ENCODE assay signal across 1 cellular context in the genomic region with DNA sequence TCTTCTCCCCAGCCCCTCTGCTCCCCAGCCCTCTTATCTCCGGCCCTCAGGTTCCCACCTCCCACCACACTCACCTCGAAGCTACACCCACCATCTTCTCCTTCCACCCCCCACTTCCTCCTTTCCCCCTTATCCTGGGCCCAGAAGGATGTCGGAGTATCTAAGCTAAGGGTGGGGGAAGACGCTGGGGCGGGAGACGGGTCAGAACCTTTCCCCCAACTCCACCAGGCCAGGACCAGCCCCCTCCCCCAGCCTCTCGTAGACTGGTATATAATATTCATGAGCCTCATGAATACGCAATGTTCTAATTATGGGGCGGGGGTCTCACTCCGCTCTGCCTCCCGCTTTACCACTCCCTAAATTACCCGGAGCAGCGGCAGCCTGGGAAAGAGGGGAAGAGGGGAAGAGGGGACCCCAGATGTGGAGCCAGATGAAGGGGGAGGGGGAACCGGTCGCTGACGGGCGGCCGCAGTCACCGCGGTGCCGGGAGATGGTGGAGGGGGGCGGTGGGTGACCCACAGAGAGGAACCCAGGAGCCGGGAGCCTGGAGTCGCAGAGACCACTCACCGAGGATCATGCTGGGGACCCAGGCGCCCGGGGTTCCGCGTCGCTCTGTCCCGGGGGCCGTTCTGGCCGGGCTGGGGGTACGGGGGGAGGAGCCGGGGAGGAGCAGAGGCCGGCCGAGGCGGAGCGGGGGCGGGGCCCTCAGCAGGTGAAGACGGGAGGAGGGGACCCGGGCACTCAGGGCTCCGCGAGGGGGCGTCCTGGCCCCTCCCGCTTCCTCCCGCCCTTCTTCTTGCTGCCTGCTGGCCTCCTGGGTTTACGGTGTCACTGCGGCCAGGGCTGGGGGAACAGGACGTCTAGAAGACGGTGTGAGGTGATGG.
TF ChIP-seq lines count a peak whose summit lies in the region.

No MANE protein-coding gene starts in this region.

TF ChIP-seq in GM12878, 131 proteins besides CTCF, POLR2A, EP300 and RAD21 (continued from another document):
- TF ChIP-seq, protein P1, sequence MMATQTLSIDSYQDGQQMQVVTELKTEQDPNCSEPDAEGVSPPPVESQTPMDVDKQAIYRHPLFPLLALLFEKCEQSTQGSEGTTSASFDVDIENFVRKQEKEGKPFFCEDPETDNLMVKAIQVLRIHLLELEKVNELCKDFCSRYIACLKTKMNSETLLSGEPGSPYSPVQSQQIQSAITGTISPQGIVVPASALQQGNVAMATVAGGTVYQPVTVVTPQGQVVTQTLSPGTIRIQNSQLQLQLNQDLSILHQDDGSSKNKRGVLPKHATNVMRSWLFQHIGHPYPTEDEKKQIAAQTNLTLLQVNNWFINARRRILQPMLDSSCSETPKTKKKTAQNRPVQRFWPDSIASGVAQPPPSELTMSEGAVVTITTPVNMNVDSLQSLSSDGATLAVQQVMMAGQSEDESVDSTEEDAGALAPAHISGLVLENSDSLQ (IDR thresholded peaks at IDR 0.05), result peak; percentile 45; the same call in 1 of the 2 replicates
- no peak for TF ChIP-seq CBFB (IDR thresholded peaks at IDR 0.05; ENCODE audit: low read depth)
- peak in 1 of 2 experiments; percentile 79; a peak in 2 of 3 replicates for TF ChIP-seq EGR1 (IDR thresholded peaks at IDR 0.05; ENCODE audit: borderline replicate concordance in 1 of 2, low read depth in 2 of 2, low read length in 2 of 2)
- no peak for TF ChIP-seq CREM (IDR thresholded peaks at IDR 0.05; ENCODE audit: low read depth)
- TF ChIP-seq, protein P2, sequence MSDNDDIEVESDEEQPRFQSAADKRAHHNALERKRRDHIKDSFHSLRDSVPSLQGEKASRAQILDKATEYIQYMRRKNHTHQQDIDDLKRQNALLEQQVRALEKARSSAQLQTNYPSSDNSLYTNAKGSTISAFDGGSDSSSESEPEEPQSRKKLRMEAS (IDR thresholded peaks at IDR 0.05; ENCODE audit: low read depth, low read length), result no peak
- no peak for TF ChIP-seq SUZ12 (IDR thresholded peaks at IDR 0.05; ENCODE audit: unreplicated experiment)
- TF ChIP-seq, protein P3, sequence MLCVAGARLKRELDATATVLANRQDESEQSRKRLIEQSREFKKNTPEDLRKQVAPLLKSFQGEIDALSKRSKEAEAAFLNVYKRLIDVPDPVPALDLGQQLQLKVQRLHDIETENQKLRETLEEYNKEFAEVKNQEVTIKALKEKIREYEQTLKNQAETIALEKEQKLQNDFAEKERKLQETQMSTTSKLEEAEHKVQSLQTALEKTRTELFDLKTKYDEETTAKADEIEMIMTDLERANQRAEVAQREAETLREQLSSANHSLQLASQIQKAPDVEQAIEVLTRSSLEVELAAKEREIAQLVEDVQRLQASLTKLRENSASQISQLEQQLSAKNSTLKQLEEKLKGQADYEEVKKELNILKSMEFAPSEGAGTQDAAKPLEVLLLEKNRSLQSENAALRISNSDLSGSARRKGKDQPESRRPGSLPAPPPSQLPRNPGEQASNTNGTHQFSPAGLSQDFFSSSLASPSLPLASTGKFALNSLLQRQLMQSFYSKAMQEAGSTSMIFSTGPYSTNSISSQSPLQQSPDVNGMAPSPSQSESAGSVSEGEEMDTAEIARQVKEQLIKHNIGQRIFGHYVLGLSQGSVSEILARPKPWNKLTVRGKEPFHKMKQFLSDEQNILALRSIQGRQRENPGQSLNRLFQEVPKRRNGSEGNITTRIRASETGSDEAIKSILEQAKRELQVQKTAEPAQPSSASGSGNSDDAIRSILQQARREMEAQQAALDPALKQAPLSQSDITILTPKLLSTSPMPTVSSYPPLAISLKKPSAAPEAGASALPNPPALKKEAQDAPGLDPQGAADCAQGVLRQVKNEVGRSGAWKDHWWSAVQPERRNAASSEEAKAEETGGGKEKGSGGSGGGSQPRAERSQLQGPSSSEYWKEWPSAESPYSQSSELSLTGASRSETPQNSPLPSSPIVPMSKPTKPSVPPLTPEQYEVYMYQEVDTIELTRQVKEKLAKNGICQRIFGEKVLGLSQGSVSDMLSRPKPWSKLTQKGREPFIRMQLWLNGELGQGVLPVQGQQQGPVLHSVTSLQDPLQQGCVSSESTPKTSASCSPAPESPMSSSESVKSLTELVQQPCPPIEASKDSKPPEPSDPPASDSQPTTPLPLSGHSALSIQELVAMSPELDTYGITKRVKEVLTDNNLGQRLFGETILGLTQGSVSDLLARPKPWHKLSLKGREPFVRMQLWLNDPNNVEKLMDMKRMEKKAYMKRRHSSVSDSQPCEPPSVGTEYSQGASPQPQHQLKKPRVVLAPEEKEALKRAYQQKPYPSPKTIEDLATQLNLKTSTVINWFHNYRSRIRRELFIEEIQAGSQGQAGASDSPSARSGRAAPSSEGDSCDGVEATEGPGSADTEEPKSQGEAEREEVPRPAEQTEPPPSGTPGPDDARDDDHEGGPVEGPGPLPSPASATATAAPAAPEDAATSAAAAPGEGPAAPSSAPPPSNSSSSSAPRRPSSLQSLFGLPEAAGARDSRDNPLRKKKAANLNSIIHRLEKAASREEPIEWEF (IDR thresholded peaks at IDR 0.05; ENCODE audit: insufficient replicate concordance, low read depth, low read length), result no peak
